19 cellular contexts compared by ENCODE assay signal in genomic region chr5:35849850-35850249, GRCh38. TPM values are rescaled to one million over a fixed set of nuclear protein-coding genes. Genes with fewer than 3 reads are reported as not detected.
DNase-seq lines count a peak whose midpoint lies in the region; ATAC-seq lines count a peak whose summit lies in the region.
"Had no signal": no experiment of that assay in that cellular context is flagged by ENCODE, and none has a peak within 500 bp of the region (broad histone marks: within the 10 kb centered on the region; RNA-seq: fewer than 3 reads in every experiment).

No MANE protein-coding gene starts in this region.

- H3K4me3 ChIP-seq in CD8-positive, alpha-beta memory T cell (ENCODE audit: low read length) = no peak overlapping the region
- H3K4me3 ChIP-seq in naive thymus-derived CD4-positive, alpha-beta T cell (ENCODE audit: low read length) = no peak overlapping the region
- H3K4me3 ChIP-seq in effector memory CD4-positive, alpha-beta T cell (ENCODE audit: insufficient read depth, low read depth, low read length, poor library complexity, severe bottlenecking) = no peak overlapping the region
- H3K4me3 ChIP-seq: SJSA1 had no signal

- H3K9me3 Mint-ChIP-seq in activated naive CD4-positive, alpha-beta T cell treated with anti-CD3 and anti-CD28 coated beads for 36 hours = peaks cover 34% of the 10 kb centered on the region
- peaks cover 3 to 26% (median 25%) of the 10 kb centered on the region in 5 donors for H3K9me3 Mint-ChIP-seq in CD8-positive, alpha-beta memory T cell
- H3K9me3 Mint-ChIP-seq in T-cell = peaks cover 0 to 20% (median 14%) of the 10 kb centered on the region in 3 donors
- H3K9me3 Mint-ChIP-seq in naive thymus-derived CD4-positive, alpha-beta T cell = peaks cover 0 to 30% (median 17%) of the 10 kb centered on the region in 11 donors

- no peaks in the 10 kb centered on the region for H3K36me3 ChIP-seq in CD8-positive, alpha-beta memory T cell (ENCODE audit: insufficient read depth, low read length)
- no peaks in the 10 kb centered on the region for H3K36me3 ChIP-seq in naive thymus-derived CD4-positive, alpha-beta T cell (ENCODE audit: control insufficient read depth in 2 of 3, insufficient read depth in 3 of 3, low read length in 3 of 3)
- no peaks in the 10 kb centered on the region for H3K36me3 ChIP-seq in effector memory CD4-positive, alpha-beta T cell (ENCODE audit: control insufficient read depth, insufficient read depth, low read length)
- H3K36me3 ChIP-seq: SJSA1 had no signal

- H3K4me1 ChIP-seq in CD8-positive, alpha-beta memory T cell (ENCODE audit: insufficient read depth, low read length) = peaks cover 42% of the 10 kb centered on the region
- peaks cover 36 to 47% of the 10 kb centered on the region in 2 donors for H3K4me1 ChIP-seq in naive thymus-derived CD4-positive, alpha-beta T cell (ENCODE audit: control insufficient read depth in 2 of 2, insufficient read depth in 2 of 2, low read length in 2 of 2)
- peaks cover 32% of the 10 kb centered on the region for H3K4me1 ChIP-seq in effector memory CD4-positive, alpha-beta T cell (ENCODE audit: control insufficient read depth, insufficient read depth, low read length, poor library complexity, severe bottlenecking)
- H3K4me1 ChIP-seq: Caco-2 had no signal

- no peaks in the 10 kb centered on the region for H3K27me3 ChIP-seq in CD8-positive, alpha-beta memory T cell (ENCODE audit: insufficient read depth, low read length, poor library complexity, severe bottlenecking)
- H3K27me3 ChIP-seq in naive thymus-derived CD4-positive, alpha-beta T cell (ENCODE audit: control insufficient read depth in 2 of 2, insufficient read depth in 2 of 2, low read length in 2 of 2) = no peaks in the 10 kb centered on the region
- no peaks in the 10 kb centered on the region for H3K27me3 ChIP-seq in effector memory CD4-positive, alpha-beta T cell (replicated peaks; ENCODE audit: control insufficient read depth, insufficient read depth, low read length, poor library complexity, severe bottlenecking)
- H3K27me3 ChIP-seq: SJSA1 had no signal

- intact Hi-C loops in activated naive CD4-positive, alpha-beta T cell treated with anti-CD3 and anti-CD28 coated beads for 36 hours (cut with micrococcal nuclease) = loop anchor here (10.0 kb wide), 2 partner anchors 925 to 1025 kb away; partner anchors contain the start of genes DNAJC21 and NIPBL
- intact Hi-C loops in naive thymus-derived CD4-positive, alpha-beta T cell (cut with micrococcal nuclease) = loop anchor here (1.0 to 10.0 kb wide), 3 partner anchors 10 to 1027 kb away; partner anchors contain the start of gene NIPBL (in 2 of the 2)

- no peak overlapping the region for H3K27ac ChIP-seq in CD8-positive, alpha-beta memory T cell (ENCODE audit: low read depth, low read length)
- peak overlapping the region; percentile 2 for H3K27ac ChIP-seq in naive thymus-derived CD4-positive, alpha-beta T cell (ENCODE audit: low read depth, low read length)
- no peak overlapping the region for H3K27ac ChIP-seq in effector memory CD4-positive, alpha-beta T cell (ENCODE audit: insufficient read depth, low read length, poor library complexity, severe bottlenecking)
- H3K27ac ChIP-seq: SJSA1 had no signal

- H3K27ac Mint-ChIP-seq in activated naive CD4-positive, alpha-beta T cell treated with anti-CD3 and anti-CD28 coated beads for 36 hours = peak overlapping the region; percentile 100
- H3K27ac Mint-ChIP-seq in CD8-positive, alpha-beta memory T cell = peak overlapping the region in 7 of 8 donors; percentile 60 to 100 (median 99)
- peak overlapping the region; percentile 99 to 100 for H3K27ac Mint-ChIP-seq in T-cell
- H3K27ac Mint-ChIP-seq in naive thymus-derived CD4-positive, alpha-beta T cell = peak overlapping the region; percentile 15 to 100 (median 99)

- H3K36me3 Mint-ChIP-seq in activated naive CD4-positive, alpha-beta T cell treated with anti-CD3 and anti-CD28 coated beads for 36 hours (ENCODE audit: low read depth) = peaks cover 59% of the 10 kb centered on the region
- H3K36me3 Mint-ChIP-seq in CD8-positive, alpha-beta memory T cell = peaks cover 4 to 41% (median 27%) of the 10 kb centered on the region in 3 donors
- peaks cover 28% of the 10 kb centered on the region for H3K36me3 Mint-ChIP-seq in T-cell
- H3K36me3 Mint-ChIP-seq in naive thymus-derived CD4-positive, alpha-beta T cell = peaks cover 8 to 36% (median 18%) of the 10 kb centered on the region in 5 donors

- no peak overlapping the region for H3K4me3 Mint-ChIP-seq in activated naive CD4-positive, alpha-beta T cell treated with anti-CD3 and anti-CD28 coated beads for 36 hours
- peak overlapping the region in 2 of 7 donors; percentile 15 to 32 for H3K4me3 Mint-ChIP-seq in CD8-positive, alpha-beta memory T cell
- no peak overlapping the region for H3K4me3 Mint-ChIP-seq in T-cell
- H3K4me3 Mint-ChIP-seq in naive thymus-derived CD4-positive, alpha-beta T cell = peak overlapping the region in 5 of 10 donors; percentile 17 to 93 (median 64)

- peaks cover 45% of the 10 kb centered on the region for H3K4me1 Mint-ChIP-seq in activated naive CD4-positive, alpha-beta T cell treated with anti-CD3 and anti-CD28 coated beads for 36 hours (ENCODE audit: low read depth)
- H3K4me1 Mint-ChIP-seq in CD8-positive, alpha-beta memory T cell = peaks cover 52 to 74% (median 60%) of the 10 kb centered on the region in 3 donors
- peaks cover 55 to 65% (median 56%) of the 10 kb centered on the region in 3 donors for H3K4me1 Mint-ChIP-seq in T-cell
- peaks cover 24 to 76% (median 54%) of the 10 kb centered on the region in 7 donors for H3K4me1 Mint-ChIP-seq in naive thymus-derived CD4-positive, alpha-beta T cell

- CTCF ChIA-PET in activated naive CD4-positive, alpha-beta T cell treated with anti-CD3 and anti-CD28 coated beads for 36 hours (lab: Charles Lee) = interaction anchor here (0.8 to 14.8 kb wide), 5 partner anchors 9 to 76 kb away, joined by 3 to 163 read pairs (median 5); no protein-coding TSS in a partner anchor
- CTCF ChIA-PET in CD8-positive, alpha-beta memory T cell (lab: Charles Lee) = interaction anchor here (1.0 to 12.0 kb wide), 3 partner anchors 8 to 29 kb away, joined by 3 to 165 read pairs (median 6); no protein-coding TSS in a partner anchor
- CTCF ChIA-PET in T-cell (lab: Charles Lee) = interaction anchor here in 1 of 2 donors (1.1 kb wide), 1 partner anchor 72 kb away, joined by 3 read pairs; no protein-coding TSS in a partner anchor
- CTCF ChIA-PET in naive thymus-derived CD4-positive, alpha-beta T cell (lab: Charles Lee) = interaction anchor here (1.0 to 11.1 kb wide), 3 partner anchors 27 to 192 kb away, joined by 3 to 128 read pairs (median 6); no protein-coding TSS in a partner anchor

- no peaks in the 10 kb centered on the region for H3K27me3 Mint-ChIP-seq in activated naive CD4-positive, alpha-beta T cell treated with anti-CD3 and anti-CD28 coated beads for 36 hours (ENCODE audit: low read depth)
- peaks cover 0 to 1% of the 10 kb centered on the region in 2 donors for H3K27me3 Mint-ChIP-seq in CD8-positive, alpha-beta memory T cell
- no peaks in the 10 kb centered on the region for H3K27me3 Mint-ChIP-seq in T-cell
- no peaks in the 10 kb centered on the region for H3K27me3 Mint-ChIP-seq in naive thymus-derived CD4-positive, alpha-beta T cell

- POLR2A ChIA-PET in CD8-positive, alpha-beta memory T cell (lab: Charles Lee) = interaction anchor here (1.4 to 4.2 kb wide), 2 partner anchors 17 to 28 kb away, joined by 4 to 28 read pairs; no protein-coding TSS in a partner anchor
- POLR2A ChIA-PET in T-cell (lab: Charles Lee) = interaction anchor here (0.6 to 14.5 kb wide), 6 partner anchors 13 to 179 kb away, joined by 3 to 178 read pairs (median 4); no protein-coding TSS in a partner anchor
- POLR2A ChIA-PET in naive thymus-derived CD4-positive, alpha-beta T cell (lab: Charles Lee) = interaction anchor here (1.9 to 18.2 kb wide), 6 partner anchors 9 to 60 kb away, joined by 5 to 1069 read pairs (median 198); no protein-coding TSS in a partner anchor

- ATAC-seq in T-cell (replicated peaks in 1 of 4) = no peak
- no peak for ATAC-seq in naive thymus-derived CD4-positive, alpha-beta T cell

- peaks cover 17% of the 10 kb centered on the region for H3K9me3 ChIP-seq in CD8-positive, alpha-beta memory T cell (ENCODE audit: low read length)
- H3K9me3 ChIP-seq in naive thymus-derived CD4-positive, alpha-beta T cell (ENCODE audit: control insufficient read depth in 2 of 3, low read length in 3 of 3) = peaks cover 8 to 13% (median 8%) of the 10 kb centered on the region in 3 experiments
- peaks cover 16% of the 10 kb centered on the region for H3K9me3 ChIP-seq in effector memory CD4-positive, alpha-beta T cell (ENCODE audit: control insufficient read depth, low read length)

- no peak for DNase-seq in activated naive CD4-positive, alpha-beta T cell treated with anti-CD3 and anti-CD28 coated beads for 36 hours
- no peak for DNase-seq in activated naive CD4-positive, alpha-beta T cell treated with anti-CD3 and anti-CD28 coated beads, Interleukin-2, amount 50 U/mL, for 16 hours
- DNase-seq in CD8-positive, alpha-beta memory T cell = no peak
- DNase-seq in T-cell = no peak
- no peak for DNase-seq in naive thymus-derived CD4-positive, alpha-beta T cell
- no peak for DNase-seq in D341Med (ENCODE audit: low spot score)
- DNase-seq in GM19240 (ENCODE audit: insufficient read length, low spot score) = no peak
- DNase-seq in effector memory CD4-positive, alpha-beta T cell = no peak
- DNase-seq: C1 segment of cervical spinal cord, Caco-2, DMS153, GF-D8, MM.1S, NCI-H1092, NCI-H1436 treated with DMSO at 0.1 percent for 48 hours, NCI-H2029, NCI-H2171, NCI-H526 had no signal

RNA-seq across cellular contexts. Expression of gene IL7R, which starts 6.8 kb away (rescaled TPM):
- 100 to 1,000 TPM; 144 to 147 TPM for total RNA-seq in activated naive CD4-positive, alpha-beta T cell treated with anti-CD3 and anti-CD28 coated beads for 36 hours
- total RNA-seq in CD8-positive, alpha-beta memory T cell = 100 to 1,000 TPM; 272 to 289 TPM
- 761 TPM for polyA plus RNA-seq in CD8-positive, alpha-beta memory T cell
- 1,000 to 10,000 TPM in 1 of 5 donors, 100 to 1,000 TPM in 4; 691 to 1,106 (median 924) TPM for total RNA-seq in T-cell
- 1,000 to 10,000 TPM in 2 of 5 experiments, 100 to 1,000 TPM in 3; 341 to 1,298 (median 608) TPM for total RNA-seq in naive thymus-derived CD4-positive, alpha-beta T cell
- 100 to 1,000 TPM; 690 to 965 TPM for polyA plus RNA-seq in naive thymus-derived CD4-positive, alpha-beta T cell
- total RNA-seq: Caco-2 had no signal
